In the genomic region with DNA sequence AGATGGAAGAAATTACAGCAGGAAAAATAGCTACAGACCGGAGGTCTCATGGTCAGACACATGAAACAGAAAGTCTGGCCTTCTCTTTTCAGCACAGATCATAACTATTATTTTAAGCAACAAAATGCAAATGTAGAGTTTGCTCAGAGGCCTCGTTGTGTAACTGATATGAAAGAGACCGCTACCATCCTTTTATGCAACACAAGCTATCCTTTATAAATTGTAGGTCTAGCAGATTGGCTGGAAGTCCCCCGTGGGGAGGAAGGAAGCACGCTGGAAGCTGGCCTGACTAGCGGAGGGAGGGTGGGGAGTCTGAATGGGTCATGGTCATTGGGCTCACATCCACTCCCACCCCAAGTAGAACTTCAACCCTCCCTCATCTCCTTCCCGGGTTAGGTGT, we compare ENCODE assay signal across 10 cellular contexts. TPM values are rescaled to one million over a fixed set of nuclear protein-coding genes. Genes with fewer than 3 reads are reported as not detected.
DNase-seq lines count a peak whose midpoint lies in the region; ATAC-seq and TF ChIP-seq lines count a peak whose summit lies in the region.
"Had no signal": no experiment of that assay in that cellular context is flagged by ENCODE, and none has a peak within 500 bp of the region (broad histone marks: within the 10 kb centered on the region; RNA-seq: fewer than 3 reads in every experiment).

No MANE protein-coding gene starts in this region.

- no peak for TF ChIP-seq CTCF in hepatocyte (IDR thresholded peaks at IDR 0.05; ENCODE audit: poor library complexity)

- intact Hi-C loops in right cardiac atrium (cut with DNase I) = loop anchor here in 3 of 4 donors (2.0 to 10.0 kb wide), 3 partner anchors 167 to 170 kb away; no protein-coding TSS in a partner anchor

- TF ChIP-seq POLR2A in GM18505 (IDR thresholded peaks at IDR 0.05; ENCODE audit: borderline replicate concordance, extremely low read depth, insufficient read depth, insufficient read length) = no peak

- H3K9me3 ChIP-seq in right cardiac atrium (ENCODE audit: control insufficient read depth, low read length) (no peaks in the 10 kb centered on the region), hepatocyte (ENCODE audit: low read depth) (no peaks in the 10 kb centered on the region)
- H3K9me3 ChIP-seq: MG63 had no signal

- H3K4me2 ChIP-seq in hepatocyte = no peak overlapping the region
- H3K4me2 ChIP-seq: BLaER1 had no signal

- no peaks in the 10 kb centered on the region for H3K4me1 ChIP-seq in right cardiac atrium (ENCODE audit: control insufficient read depth, insufficient read depth, low read length)
- H3K4me1 ChIP-seq in hepatocyte (ENCODE audit: insufficient read depth) = no peaks in the 10 kb centered on the region
- H3K4me1 ChIP-seq: BLaER1 had no signal

- H3K27ac ChIP-seq in right cardiac atrium (ENCODE audit: low read length) (no peak overlapping the region), hepatocyte (no peak overlapping the region)
- H3K27ac ChIP-seq: BLaER1 had no signal

- no peaks in the 10 kb centered on the region for H3K36me3 ChIP-seq in hepatocyte (replicated peaks; ENCODE audit: insufficient read depth, low read depth)
- H3K36me3 ChIP-seq: BLaER1, MG63 had no signal

- no peaks in the 10 kb centered on the region for H4K20me1 ChIP-seq in hepatocyte (ENCODE audit: insufficient read depth, poor library complexity, severe bottlenecking)
- H4K20me1 ChIP-seq: BLaER1 had no signal

- H3K9me2 ChIP-seq in hepatocyte (replicated peaks; ENCODE audit: insufficient read depth) = no peaks in the 10 kb centered on the region

- H2AFZ ChIP-seq in hepatocyte = no peak overlapping the region

- WGBS in right cardiac atrium = 41% methylated on average over 7 of the region's 7 CpGs
- WGBS in hepatocyte (ENCODE audit: low lambda C conversion rate, missing lambda C conversion rate) = 79% methylated on average over 7 of the region's 7 CpGs

- in situ Hi-C loops in ACHN (cut with HindIII; ENCODE audit: low pct_ligation_motif_present, low pct_unique_long_range_greater_than_20kb, low sequenced_read_pairs) = no loop called here

- no peaks in the 10 kb centered on the region for H3K79me2 ChIP-seq in hepatocyte

- DNase-seq in right cardiac atrium (peak; percentile 38 to 65 (median 51)), NCI-H69 (lab: John Stamatoyannopoulos, UW) (no peak), ACHN (no peak), hepatocyte (ENCODE audit: low spot score) (no peak)
- DNase-seq: MG63 had no signal

- H3K27me3 ChIP-seq in right cardiac atrium (ENCODE audit: control insufficient read depth, insufficient read depth) (no peaks in the 10 kb centered on the region), hepatocyte (no peaks in the 10 kb centered on the region)
- H3K27me3 ChIP-seq: BLaER1, MG63 had no signal

- ATAC-seq in GM18505 (IDR thresholded peaks at IDR 0.05; ENCODE audit: unreplicated experiment) = peak; percentile 62
- ATAC-seq in GM21619 (IDR thresholded peaks at IDR 0.05; ENCODE audit: unreplicated experiment) = peak; percentile 85
- ATAC-seq in HG03439 (IDR thresholded peaks at IDR 0.05; ENCODE audit: unreplicated experiment) = peak; percentile 96
- peak; percentile 60 to 75 for ATAC-seq in right cardiac atrium
- ATAC-seq in HG02981 (IDR thresholded peaks at IDR 0.05; ENCODE audit: unreplicated experiment) = no peak

- no peak overlapping the region for H3K4me3 ChIP-seq in right cardiac atrium (ENCODE audit: low read length)
- H3K4me3 ChIP-seq in hepatocyte = no peak overlapping the region
- H3K4me3 ChIP-seq: BLaER1, MG63 had no signal

RNA-seq across cellular contexts. Expression of gene DMP1, which starts 27.7 kb away (rescaled TPM):
- total RNA-seq in right cardiac atrium (not detected), hepatocyte (not detected in 2 replicates)
- polyA plus RNA-seq in right cardiac atrium (not detected), hepatocyte (not detected in 2 replicates)

Comparison
In these comparisons a context has a peak if more than half of its experiments do, and no peak if none do; other contexts are left out.
1. DNase-seq: peak in right cardiac atrium (3 of 3); none in NCI-H69 (single experiment), ACHN (single experiment) and hepatocyte (single experiment).